ENCODE assay signal across 1 cellular context in genomic region chr22:23150762-23151161, GRCh38.
TF ChIP-seq lines count a peak whose summit lies in the region.

No MANE protein-coding gene starts in this region.

TF ChIP-seq in H1, 55 proteins besides CTCF, POLR2A, EP300 and RAD21:
- TF ChIP-seq EGR1 (IDR thresholded peaks at IDR 0.05; ENCODE audit: borderline replicate concordance, low read depth, low read length) (no peak), SAP30 (IDR thresholded peaks at IDR 0.05; ENCODE audit: insufficient read depth, insufficient replicate concordance, low read length) (no peak), FOSL1 (IDR thresholded peaks at IDR 0.05; ENCODE audit: insufficient read depth, low read depth, low read length) (no peak), E2F6 (IDR thresholded peaks at IDR 0.05) (no peak), EZH2 (IDR thresholded peaks at IDR 0.05; ENCODE audit: low read depth, low read length, severe bottlenecking) (no peak), MAX (IDR thresholded peaks at IDR 0.05) (no peak), SIRT6 (IDR thresholded peaks at IDR 0.05; ENCODE audit: low read length) (no peak), PHF8 (conservative IDR thresholded peaks at IDR 0.05; ENCODE audit: low read depth, low read length) (no peak), MAFK (IDR thresholded peaks at IDR 0.05; ENCODE audit: low read depth, low read length) (no peak), KDM5A (IDR thresholded peaks at IDR 0.05; ENCODE audit: low read length) (no peak), HDAC6 (IDR thresholded peaks at IDR 0.05; ENCODE audit: low read depth, low read length) (no peak), CBX5 (IDR thresholded peaks at IDR 0.05; ENCODE audit: low read depth, low read length) (no peak), SIN3A (conservative IDR thresholded peaks at IDR 0.05 in 1 of 2, IDR thresholded peaks at IDR 0.05 in 1 of 2; ENCODE audit: low read depth in 1 of 2, low read length in 2 of 2) (no peak), CHD7 (IDR thresholded peaks at IDR 0.05; ENCODE audit: insufficient replicate concordance, low read length) (no peak), ZNF274 (IDR thresholded peaks at IDR 0.05; ENCODE audit: borderline replicate concordance, extremely low read depth, low read length) (no peak), KDM4A (IDR thresholded peaks at IDR 0.05; ENCODE audit: low read depth, low read length, severe bottlenecking) (no peak), SUZ12 (IDR thresholded peaks at IDR 0.05; ENCODE audit: low read length) (no peak), SIX5 (IDR thresholded peaks at IDR 0.05; ENCODE audit: low read depth, low read length) (no peak)
